ENCODE assay signal across 15 cellular contexts in the genomic region with DNA sequence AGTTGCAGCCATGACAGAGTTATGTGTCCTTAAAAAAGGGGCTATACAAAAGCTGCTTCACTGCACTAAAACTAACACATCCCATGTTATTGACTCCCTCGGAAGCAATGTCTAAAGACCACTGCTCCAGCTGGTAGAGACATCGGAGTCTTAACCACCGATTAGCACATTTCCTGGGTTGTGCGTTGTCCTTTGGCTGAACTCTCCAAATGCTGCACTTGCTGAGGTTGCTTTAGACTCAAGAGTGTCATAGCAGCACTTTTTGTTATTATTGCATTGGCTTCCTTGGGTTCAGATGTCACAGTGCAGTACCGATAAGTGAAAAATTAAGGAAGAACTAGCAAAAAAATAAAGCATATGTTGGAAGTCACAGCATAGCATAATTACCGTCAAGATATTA.
DNase-seq lines count a peak whose midpoint lies in the region; ATAC-seq lines count a peak whose summit lies in the region.
"Had no signal": no experiment of that assay in that cellular context is flagged by ENCODE, and none has a peak within 500 bp of the region (broad histone marks: within the 10 kb centered on the region; RNA-seq: fewer than 3 reads in every experiment).

No MANE protein-coding gene starts in this region.

- peak; percentile 78 to 95 for ATAC-seq in left cardiac atrium
- ATAC-seq in sciatic nerve, result peak; percentile 88

- no peak overlapping the region for H3K27ac ChIP-seq in SJCRH30
- H3K27ac ChIP-seq: pancreas had no signal

- no peaks in the 10 kb centered on the region for H3K9me3 ChIP-seq in SJCRH30 (replicated peaks)
- H3K9me3 ChIP-seq: pancreas had no signal

- H3K4me1 ChIP-seq in SJCRH30, result no peaks in the 10 kb centered on the region
- H3K4me1 ChIP-seq: pancreas had no signal

- DNase-seq in LHCN-M2 (ENCODE audit: low read depth) (peak; percentile 19), SJCRH30 (peak; percentile 10 to 54), left cardiac atrium (peak; percentile 21), sciatic nerve (ENCODE audit: low spot score) (no peak), COLO668 (lab: John Stamatoyannopoulos, UW; ENCODE audit: unreplicated experiment) (no peak), AG08396 (ENCODE audit: low spot score) (no peak)
- DNase-seq in activated effector memory CD4-positive, alpha-beta T cell treated with Interleukin-2 at 50 U/mL for 16 hours, result no peak
- DNase-seq in stimulated activated CD4-positive, alpha-beta T cell treated with anti-CD3 and anti-CD28 coated beads, Interleukin-4, amount 100 ng/mL, for 1 hour, result no peak
- DNase-seq: activated CD4-positive, alpha-beta memory T cell treated with anti-CD3 and anti-CD28 coated beads for 36 hours; activated naive CD4-positive, alpha-beta T cell treated with anti-CD3 and anti-CD28 coated beads, Interleukin-2, amount 50 U/mL, for 16 hours; CD4-positive, alpha-beta memory T cell; cortex of kidney; NCI-H1105 treated with DMSO at 0.1 percent for 48 hours; NCI-H774 had no signal

- no peaks in the 10 kb centered on the region for H3K36me3 ChIP-seq in SJCRH30
- H3K36me3 ChIP-seq: pancreas had no signal

- H3K4me3 ChIP-seq in SJCRH30, result no peak overlapping the region
- H3K4me3 ChIP-seq: pancreas had no signal

- intact Hi-C loops in left cardiac atrium (cut with DNase I), result no loop called here
- intact Hi-C loops in sciatic nerve (cut with DNase I), result no loop called here

- H3K27me3 ChIP-seq in SJCRH30, result no peaks in the 10 kb centered on the region
- H3K27me3 ChIP-seq: pancreas had no signal

Comparison
In these comparisons a context has a peak if more than half of its experiments do, and no peak if none do; other contexts are left out.
1. DNase-seq: peak in LHCN-M2 (single experiment), SJCRH30 (2 of 2) and left cardiac atrium (single experiment); none in sciatic nerve (single experiment), COLO668 (single experiment), AG08396 (single experiment), activated effector memory CD4-positive, alpha-beta T cell treated with Interleukin-2 at 50 U/mL for 16 hours (single experiment) and stimulated activated CD4-positive, alpha-beta T cell treated with anti-CD3 and anti-CD28 coated beads, Interleukin-4, amount 100 ng/mL, for 1 hour (single experiment).